17 cellular contexts compared by ENCODE assay signal in the genomic region with DNA sequence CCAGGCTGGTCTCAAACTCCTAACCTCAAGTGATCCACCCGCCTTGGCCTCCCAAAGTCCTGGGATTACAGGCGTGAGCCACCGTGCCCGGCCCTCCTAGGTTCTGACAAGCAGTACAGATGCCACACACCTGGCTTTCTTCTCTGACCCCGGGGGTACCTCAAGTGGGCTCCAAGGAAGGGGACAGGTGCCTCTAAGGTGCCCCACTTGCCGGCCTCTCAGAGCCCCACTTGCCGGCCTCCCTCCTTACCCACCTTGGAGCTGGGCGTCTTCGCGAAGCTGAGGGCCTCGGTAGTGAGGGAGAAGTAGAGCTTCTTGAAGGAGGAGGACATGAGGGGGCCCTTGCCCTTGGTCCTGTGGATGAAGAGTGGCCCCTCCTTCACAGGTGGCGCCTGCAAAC. TPM values are rescaled to one million over a fixed set of nuclear protein-coding genes. Genes with fewer than 3 reads are reported as not detected.
"Had no signal": no experiment of that assay in that cellular context is flagged by ENCODE, and none has a peak within 500 bp of the region (broad histone marks: within the 10 kb centered on the region; RNA-seq: fewer than 3 reads in every experiment).

No MANE protein-coding gene starts in this region.

RNA-seq across cellular contexts. Expression of a gene that starts 26.8 kb away (rescaled TPM):
- total RNA-seq: kidney epithelial cell, mammary epithelial cell, smooth muscle cell had no signal
- polyA plus RNA-seq: hepatocyte; mammary epithelial cell; naive thymus-derived CD8-positive, alpha-beta T cell; smooth muscle cell had no signal

RNA-seq across cellular contexts. Expression of a gene that starts 40.9 kb away (rescaled TPM):
- total RNA-seq: hepatocyte; kidney epithelial cell; left ventricle myocardium superior; mucosa of gallbladder; naive thymus-derived CD8-positive, alpha-beta T cell; osteoblast; posterior vena cava; psoas muscle; skeletal muscle tissue; smooth muscle cell; stomach; thyroid gland; transverse colon; upper lobe of left lung had no signal
- polyA plus RNA-seq: heart right ventricle, mammary epithelial cell, pancreas, psoas muscle, stomach had no signal
